1 cellular context compared by ENCODE assay signal in the genomic region with DNA sequence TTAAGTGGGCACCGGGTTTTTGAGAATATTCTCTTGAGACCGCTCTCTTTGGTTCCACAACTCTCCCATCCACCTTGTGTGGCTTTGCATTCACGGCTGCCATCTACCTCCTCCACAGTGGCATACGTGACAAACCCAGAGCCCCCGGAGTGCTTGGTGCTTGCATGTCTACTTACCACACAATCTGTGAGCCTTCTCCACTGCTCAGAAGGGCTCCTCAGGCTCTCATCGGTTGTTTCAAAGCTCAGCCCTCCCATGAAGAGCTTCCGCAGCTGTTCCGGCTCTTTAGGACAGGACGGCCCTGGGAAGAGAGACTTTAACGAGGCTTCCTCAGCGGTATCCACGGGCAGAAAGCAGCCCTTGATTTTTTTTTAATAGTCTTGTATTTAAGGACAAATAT.
TF ChIP-seq lines count a peak whose summit lies in the region.

No MANE protein-coding gene starts in this region.

TF ChIP-seq in HEK293, 187 proteins besides CTCF, POLR2A, EP300 and RAD21 (continued from another document):
- TF ChIP-seq, protein P1, sequence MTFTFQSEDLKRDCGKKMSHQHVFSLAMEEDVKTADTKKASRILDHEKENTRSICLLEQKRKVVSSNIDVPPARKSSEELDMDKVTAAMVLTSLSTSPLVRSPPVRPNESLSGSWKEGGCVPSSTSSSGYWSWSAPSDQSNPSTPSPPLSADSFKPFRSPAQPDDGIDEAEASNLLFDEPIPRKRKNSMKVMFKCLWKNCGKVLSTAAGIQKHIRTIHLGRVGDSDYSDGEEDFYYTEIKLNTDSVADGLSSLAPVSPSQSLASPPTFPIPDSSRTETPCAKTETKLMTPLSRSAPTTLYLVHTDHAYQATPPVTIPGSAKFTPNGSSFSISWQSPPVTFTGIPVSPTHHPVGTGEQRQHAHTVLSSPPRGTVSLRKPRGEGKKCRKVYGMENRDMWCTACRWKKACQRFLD (tag by site-specific recombination; IDR thresholded peaks at IDR 0.05): no peak
- TF ChIP-seq ZNF341 (tag by site-specific recombination; IDR thresholded peaks at IDR 0.05; ENCODE audit: low read depth) (peak; percentile 70), ZBTB17 (tag by site-specific recombination; IDR thresholded peaks at IDR 0.05) (peak; percentile 70), ZIC2 (tag by site-specific recombination; IDR thresholded peaks at IDR 0.05) (peak; percentile 30; the same call in 1 of the 2 replicates), ZNF530 (tag by site-specific recombination; IDR thresholded peaks at IDR 0.05; ENCODE audit: low read depth) (no peak), IKZF3 (tag by site-specific recombination; IDR thresholded peaks at IDR 0.05) (0 out of 2 replicates have a peak, but pooled peaks have one; percentile 15), ZBTB8A (tag by site-specific recombination; IDR thresholded peaks at IDR 0.05) (peak; percentile 20; the same call in 1 of the 2 replicates)
